ENCODE assay signal across 20 cellular contexts in genomic region chr14:53872551-53873188, GRCh38.
DNase-seq lines count a peak whose midpoint lies in the region; ATAC-seq, FAIRE-seq and TF ChIP-seq lines count a peak whose summit lies in the region.
"Had no signal": no experiment of that assay in that cellular context is flagged by ENCODE, and none has a peak within 500 bp of the region (broad histone marks: within the 10 kb centered on the region; RNA-seq: fewer than 3 reads in every experiment).

No MANE protein-coding gene starts in this region.

- H3K4me3 ChIP-seq in H1 (ENCODE audit: extremely low read depth in 1 of 4, insufficient read depth in 2 of 4, low read depth in 3 of 4, low read length in 4 of 4), result no peak overlapping the region
- no peak overlapping the region for H3K4me3 ChIP-seq in fibroblast of villous mesenchyme (ENCODE audit: low read depth, low read length)
- no peak overlapping the region for H3K4me3 ChIP-seq in gastrocnemius medialis
- H3K4me3 ChIP-seq: BLaER1 had no signal

- no peak overlapping the region for H3K23ac ChIP-seq in H1 (ENCODE audit: insufficient read length)

- H3K56ac ChIP-seq in H1 (replicated peaks; ENCODE audit: insufficient read length, low read depth, low read length), result no peak overlapping the region

- H3K79me1 ChIP-seq in H1 (ENCODE audit: low read depth, low read length), result no peaks in the 10 kb centered on the region

- FAIRE-seq in H1 (lab: Jason Lieb, UNC), result no peak
- FAIRE-seq: GM18507, H54 had no signal

- H3K79me2 ChIP-seq in H1 (ENCODE audit: control insufficient read depth in 1 of 2, insufficient read depth in 2 of 2, low read length in 2 of 2), result no peaks in the 10 kb centered on the region

- H3K4me1 Mint-ChIP-seq in nephron, result peaks cover 20% of the 10 kb centered on the region

- TF ChIP-seq EP300 in H1 (IDR thresholded peaks at IDR 0.05; ENCODE audit: borderline replicate concordance in 1 of 2, low read depth in 2 of 2, low read length in 2 of 2), result no peak

- no peak overlapping the region for H3K4me3 Mint-ChIP-seq in nephron
- H3K4me3 Mint-ChIP-seq: CD4-positive, alpha-beta T cell had no signal

- peaks cover 3% of the 10 kb centered on the region for H3K27me3 Mint-ChIP-seq in nephron (ENCODE audit: low read depth)
- H3K27me3 Mint-ChIP-seq: CD4-positive, alpha-beta T cell had no signal

- no peaks in the 10 kb centered on the region for H3K23me2 ChIP-seq in H1 (ENCODE audit: low read depth, low read length)

- H2AK5ac ChIP-seq in H1 (ENCODE audit: low read depth, low read length), result no peak overlapping the region

- DNase-seq in NCI-H446 treated with DMSO at 0.1 percent for 48 hours (lab: John Stamatoyannopoulos, UW) (peak; percentile 81), H1 (ENCODE audit: low read depth in 1 of 2, low spot score in 2 of 2) (no peak), fibroblast of villous mesenchyme (ENCODE audit: low read depth) (peak; percentile 39), gastrocnemius medialis (no peak), T1000 (lab: John Stamatoyannopoulos, UW) (no peak)
- DNase-seq: CD4-positive, alpha-beta T cell; DMS153; NCI-H1092 treated with DMSO at 0.1 percent for 48 hours; NCI-H1436 treated with DMSO at 0.1 percent for 48 hours; NCI-H1930; NCI-H524; NCI-H82 had no signal

- intact Hi-C loops in gastrocnemius medialis (cut with DNase I; ENCODE audit: low total_unique reads), result no loop called here

- no peak overlapping the region for H2BK120ac ChIP-seq in H1 (replicated peaks; ENCODE audit: low read depth, low read length)

- H4K91ac ChIP-seq in H1 (replicated peaks; ENCODE audit: insufficient read length, low read length), result no peak overlapping the region

- POLR2A ChIA-PET in H1 (lab: Charles Lee; ENCODE audit: partially characterized antibody), result no interaction called here

- peaks cover 13% of the 10 kb centered on the region for H3K9me3 Mint-ChIP-seq in nephron

- H3K36me3 ChIP-seq in H1 (ENCODE audit: control insufficient read depth in 2 of 4, insufficient read depth in 4 of 4, low read length in 3 of 4) (no peaks in the 10 kb centered on the region), gastrocnemius medialis (no peaks in the 10 kb centered on the region)
- H3K36me3 ChIP-seq: BLaER1 had no signal

- H3K27me3 ChIP-seq in H1 (replicated peaks in 1 of 4; ENCODE audit: control insufficient read depth in 3 of 4, extremely low read depth in 1 of 4, insufficient read depth in 3 of 4, low read length in 3 of 4) (no peaks in the 10 kb centered on the region), gastrocnemius medialis (no peaks in the 10 kb centered on the region)
- H3K27me3 ChIP-seq: BLaER1 had no signal

- no peak for TF ChIP-seq CTCF in H1 (IDR thresholded peaks at IDR 0.05; ENCODE audit: control extremely low read depth in 1 of 3, insufficient read depth in 1 of 3, low read depth in 1 of 3, low read length in 3 of 3)
- TF ChIP-seq CTCF in fibroblast of villous mesenchyme (IDR thresholded peaks at IDR 0.05; ENCODE audit: insufficient read depth, low read depth, low read length), result no peak
- no peak for TF ChIP-seq CTCF in nephron (IDR thresholded peaks at IDR 0.05; ENCODE audit: unreplicated experiment in 3 of 3)
- TF ChIP-seq CTCF in gastrocnemius medialis (IDR thresholded peaks at IDR 0.05 in 4 of 5, conservative IDR thresholded peaks at IDR 0.05 in 1 of 5), result no peak

- H2AFZ ChIP-seq in H1 (ENCODE audit: low read length), result no peak overlapping the region

- H3K4ac ChIP-seq in H1 (replicated peaks; ENCODE audit: insufficient read length, low read depth, low read length), result no peak overlapping the region

- H2BK12ac ChIP-seq in H1 (ENCODE audit: low read depth, low read length), result no peak overlapping the region

- no peak overlapping the region for H3K4me2 ChIP-seq in H1 (ENCODE audit: insufficient read depth in 1 of 2, low read depth in 2 of 2, low read length in 2 of 2)
- H3K4me2 ChIP-seq: BLaER1, KMS-11 had no signal

- no peak for TF ChIP-seq RAD21 in H1 (IDR thresholded peaks at IDR 0.05 in 1 of 2, conservative IDR thresholded peaks at IDR 0.05 in 1 of 2; ENCODE audit: low read depth in 2 of 2, low read length in 2 of 2)

- H3K14ac ChIP-seq in H1 (ENCODE audit: insufficient read length), result no peak overlapping the region

- CTCF ChIA-PET in H1 (lab: Charles Lee; ENCODE audit: partially characterized antibody), result interaction anchor here (1.0 kb wide), 1 partner anchor 333 kb away, joined by 3 read pairs; no protein-coding TSS in a partner anchor

- H3K9ac ChIP-seq in H1 (replicated peaks in 1 of 4; ENCODE audit: extremely low read depth in 1 of 4, low read depth in 3 of 4, low read length in 3 of 4), result no peak overlapping the region
- H3K9ac ChIP-seq: BLaER1, KMS-11 had no signal

- in situ Hi-C loops in gastrocnemius medialis (cut with MboI; ENCODE audit: low sequenced_read_pairs in 4 of 4), result no loop called here

- ATAC-seq in gastrocnemius medialis (no peak), GM19324 (IDR thresholded peaks at IDR 0.05; ENCODE audit: low FRiP score, unreplicated experiment) (no peak)
- ATAC-seq: Panc1, SK-N-SH treated with all-trans-retinoic acid at 6 μM for 48 hours had no signal

- peak overlapping the region; percentile 36 to 81 (median 50) for H3K27ac Mint-ChIP-seq in nephron
- H3K27ac Mint-ChIP-seq: CD4-positive, alpha-beta T cell had no signal

- H4K20me1 ChIP-seq in H1 (replicated peaks in 1 of 2; ENCODE audit: control insufficient read depth in 1 of 2, insufficient read depth in 2 of 2, low read length in 2 of 2), result no peaks in the 10 kb centered on the region
- H4K20me1 ChIP-seq: BLaER1 had no signal

- no peak overlapping the region for H3K18ac ChIP-seq in H1 (ENCODE audit: extremely low read depth, low read length)

- H3K36me3 Mint-ChIP-seq in nephron (ENCODE audit: low read depth), result peaks cover 5% of the 10 kb centered on the region

- 88% methylated on average over 2 of the region's 2 CpGs; no CpG with 5 or more reads in 1 of the 2 experiments for WGBS in H1 (ENCODE audit: extremely low coverage in 1 of 2, insufficient coverage in 1 of 2, insufficient read length in 1 of 2, insufficient replicate concordance in 2 of 2, low coverage in 1 of 2, low lambda C conversion rate in 2 of 2, missing lambda C conversion rate in 1 of 2), 2 experiments

- no peak overlapping the region for H2BK20ac ChIP-seq in H1 (ENCODE audit: low read length)

- no peak overlapping the region for H4K8ac ChIP-seq in H1 (ENCODE audit: extremely low read depth, insufficient read depth, low read length)

- H3K27ac ChIP-seq in H1 (ENCODE audit: low read depth, low read length) (no peak overlapping the region), gastrocnemius medialis (no peak overlapping the region)
- H3K27ac ChIP-seq: BLaER1, KMS-11 had no signal

- no peak for TF ChIP-seq POLR2A in H1 (IDR thresholded peaks at IDR 0.05; ENCODE audit: control extremely low read depth in 1 of 2, low read depth in 2 of 2, low read length in 2 of 2)
- no peak for TF ChIP-seq POLR2A in gastrocnemius medialis (IDR thresholded peaks at IDR 0.05)

- H3K9me3 ChIP-seq in H1 (ENCODE audit: insufficient read depth in 2 of 2, low read depth in 1 of 2, low read length in 1 of 2), result no peaks in the 10 kb centered on the region
- H3K9me3 ChIP-seq in gastrocnemius medialis, result no peaks in the 10 kb centered on the region
- H3K9me3 ChIP-seq: BLaER1 had no signal

- H2BK5ac ChIP-seq in H1 (ENCODE audit: low read depth, low read length), result no peak overlapping the region

- H3K4me1 ChIP-seq in H1 (replicated peaks in 1 of 4; ENCODE audit: control insufficient read depth in 3 of 4, insufficient read depth in 4 of 4, low read length in 3 of 4) (no peaks in the 10 kb centered on the region), gastrocnemius medialis (peaks cover 0 to 5% of the 10 kb centered on the region in 2 donors)
- H3K4me1 ChIP-seq: BLaER1 had no signal

- H2BK15ac ChIP-seq in H1 (ENCODE audit: low read length), result 0 out of 2 replicates have a peak overlapping the region, but pooled peaks have one; percentile 72

- H4K5ac ChIP-seq in H1 (ENCODE audit: insufficient read length, low read depth, low read length), result no peak overlapping the region

TF ChIP-seq in H1, 55 proteins besides CTCF, POLR2A, EP300 and RAD21:
- TF ChIP-seq POU5F1 (IDR thresholded peaks at IDR 0.05; ENCODE audit: low read depth, low read length), result no peak

Comparison
In these comparisons a context has a peak if more than half of its experiments do, and no peak if none do; other contexts are left out.
1. DNase-seq: peak in NCI-H446 treated with DMSO at 0.1 percent for 48 hours (single experiment) and fibroblast of villous mesenchyme (single experiment); none in H1 (0 of 2), gastrocnemius medialis (0 of 2) and T1000 (single experiment).